In genomic region chrX:49260221-49260985, GRCh38 we compare ENCODE assay signal across 21 cellular contexts. TPM values are rescaled to one million over a fixed set of nuclear protein-coding genes. Genes with fewer than 3 reads are reported as not detected.
A peak's percentile ranks its signal among the peaks of the same experiment; 100 is the strongest.
DNase-seq lines count a peak whose midpoint lies in the region; ATAC-seq and TF ChIP-seq lines count a peak whose summit lies in the region.
"Had no signal": no experiment of that assay in that cellular context is flagged by ENCODE, and none has a peak within 500 bp of the region (broad histone marks: within the 10 kb centered on the region; RNA-seq: fewer than 3 reads in every experiment).

No MANE protein-coding gene starts in this region.

- no peak for TF ChIP-seq CTCF in activated CD8-positive, alpha-beta T cell treated with anti-CD3 and anti-CD28 coated beads for 36 hours (IDR thresholded peaks at IDR 0.05)

- POLR2A ChIA-PET in activated CD8-positive, alpha-beta T cell treated with anti-CD3 and anti-CD28 coated beads for 36 hours (lab: Charles Lee), result interaction anchor here (0.6 to 2.2 kb wide), 3 partner anchors 9 to 46 kb away, joined by 3 to 5 read pairs (median 5); no protein-coding TSS in a partner anchor
- POLR2A ChIA-PET in activated CD8-positive, alpha-beta T cell treated with anti-CD3 and anti-CD28 coated beads, Interleukin-2, amount 10 ng/mL, durations not matched to agents 7 days and 5 days (lab: Charles Lee), result interaction anchor here (1.7 kb wide), 1 partner anchor 8 kb away, joined by 10 read pairs; no protein-coding TSS in a partner anchor

- H3K27me3 Mint-ChIP-seq in activated CD8-positive, alpha-beta T cell treated with anti-CD3 and anti-CD28 coated beads for 36 hours, result no peaks in the 10 kb centered on the region
- no peaks in the 10 kb centered on the region for H3K27me3 Mint-ChIP-seq in activated CD8-positive, alpha-beta T cell treated with anti-CD3 and anti-CD28 coated beads, Interleukin-2, amount 10 ng/mL, durations not matched to agents 7 days and 5 days (ENCODE audit: low read depth)
- H3K27me3 Mint-ChIP-seq in stimulated activated naive CD8-positive, alpha-beta T cell treated with anti-CD3 and anti-CD28 coated beads, Interleukin-15, Interleukin-2, amounts not matched to agents 100 ng/mL and 50 ng/mL, for 24 hours, result no peaks in the 10 kb centered on the region
- H3K27me3 Mint-ChIP-seq in activated T-helper 2 cell treated with anti-CD3 and anti-CD28 coated beads, Interferon-gamma antibody, Interleukin-2, Interleukin-4, amounts not matched to agents 10 μg/mL and 5 μg/mL and 100 μg/mL, durations not matched to agents 14 hours and 24 hours and 36 hours (ENCODE audit: low read depth), result no peaks in the 10 kb centered on the region

- H3K4me1 Mint-ChIP-seq in activated CD8-positive, alpha-beta T cell treated with anti-CD3 and anti-CD28 coated beads for 36 hours (ENCODE audit: low read depth), result peaks cover 65% of the 10 kb centered on the region
- H3K4me1 Mint-ChIP-seq in activated CD8-positive, alpha-beta T cell treated with anti-CD3 and anti-CD28 coated beads, Interleukin-2, amount 10 ng/mL, durations not matched to agents 7 days and 5 days (ENCODE audit: low read depth), result peaks cover 50% of the 10 kb centered on the region
- H3K4me1 Mint-ChIP-seq in stimulated activated naive CD8-positive, alpha-beta T cell treated with anti-CD3 and anti-CD28 coated beads, Interleukin-15, Interleukin-2, amounts not matched to agents 100 ng/mL and 50 ng/mL, for 24 hours (ENCODE audit: low read depth), result peaks cover 54% of the 10 kb centered on the region
- peaks cover 35% of the 10 kb centered on the region for H3K4me1 Mint-ChIP-seq in activated T-helper 2 cell treated with anti-CD3 and anti-CD28 coated beads, Interferon-gamma antibody, Interleukin-2, Interleukin-4, amounts not matched to agents 10 μg/mL and 5 μg/mL and 100 μg/mL, durations not matched to agents 14 hours and 24 hours and 36 hours (ENCODE audit: low read depth)
- H3K4me1 Mint-ChIP-seq in stimulated activated effector memory CD8-positive, alpha-beta T cell treated with anti-CD3 and anti-CD28 coated beads, Interleukin-12 subunit alpha, Interleukin-12 subunit beta, amount 100 ng/mL, for 72 hours, result peaks cover 56% of the 10 kb centered on the region

- intact Hi-C loops in activated CD8-positive, alpha-beta T cell treated with anti-CD3 and anti-CD28 coated beads for 36 hours (cut with micrococcal nuclease), result no loop called here
- intact Hi-C loops in activated T-helper 2 cell treated with anti-CD3 and anti-CD28 coated beads, Interferon-gamma antibody, Interleukin-2, Interleukin-4, amounts not matched to agents 10 μg/mL and 5 μg/mL and 100 μg/mL, durations not matched to agents 14 hours and 24 hours and 36 hours (cut with micrococcal nuclease), result loop anchor here (10.0 kb wide), 1 partner anchor 546 kb away; no protein-coding TSS in a partner anchor

- DNase-seq in activated CD8-positive, alpha-beta T cell treated with anti-CD3 and anti-CD28 coated beads for 36 hours, result no peak
- no peak for DNase-seq in activated CD8-positive, alpha-beta T cell treated with anti-CD3 and anti-CD28 coated beads, Interleukin-2, amount 10 ng/mL, durations not matched to agents 7 days and 5 days
- DNase-seq in stimulated activated naive CD8-positive, alpha-beta T cell treated with anti-CD3 and anti-CD28 coated beads, Interleukin-15, Interleukin-2, amounts not matched to agents 100 U/mL and 50 U/mL, for 24 hours, result no peak
- DNase-seq in activated T-helper 2 cell treated with anti-CD3 and anti-CD28 coated beads, Interferon-gamma antibody, Interleukin-2, Interleukin-4, amounts not matched to agents 10 μg/mL and 5 μg/mL and 100 μg/mL, durations not matched to agents 14 hours and 24 hours and 36 hours (ENCODE audit: low spot score), result no peak
- no peak for DNase-seq in stimulated activated effector memory CD8-positive, alpha-beta T cell treated with anti-CD3 and anti-CD28 coated beads, Interleukin-12 subunit alpha, Interleukin-12 subunit beta, amount 100 ng/mL, for 72 hours (ENCODE audit: low spot score in 2 of 2)
- DNase-seq in ACHN (no peak), T1000 (lab: John Stamatoyannopoulos, UW) (no peak)
- DNase-seq: C1 segment of cervical spinal cord, Caco-2, DMS153, GM23248, HCEC 1CT, KBM-7, NCI-H1417 treated with DMSO at 0.1 percent for 48 hours, NCI-H1930, NCI-H2171, NCI-H446, NCI-H69 had no signal

- in situ Hi-C loops in ACHN (cut with HindIII; ENCODE audit: low pct_ligation_motif_present, low pct_unique_long_range_greater_than_20kb, low sequenced_read_pairs), result no loop called here

- ATAC-seq in activated CD8-positive, alpha-beta T cell treated with anti-CD3 and anti-CD28 coated beads for 36 hours, result no peak
- no peak for ATAC-seq in activated CD8-positive, alpha-beta T cell treated with anti-CD3 and anti-CD28 coated beads, Interleukin-2, amount 10 ng/mL, durations not matched to agents 7 days and 5 days
- ATAC-seq in stimulated activated naive CD8-positive, alpha-beta T cell treated with anti-CD3 and anti-CD28 coated beads, Interleukin-15, Interleukin-2, amounts not matched to agents 100 U/mL and 50 U/mL, for 24 hours, result no peak
- no peak for ATAC-seq in stimulated activated effector memory CD8-positive, alpha-beta T cell treated with anti-CD3 and anti-CD28 coated beads, Interleukin-12 subunit alpha, Interleukin-12 subunit beta, amount 100 ng/mL, for 72 hours
- ATAC-seq: A549 had no signal

- H3K27ac Mint-ChIP-seq in activated CD8-positive, alpha-beta T cell treated with anti-CD3 and anti-CD28 coated beads for 36 hours, result no peak overlapping the region
- H3K27ac Mint-ChIP-seq in activated CD8-positive, alpha-beta T cell treated with anti-CD3 and anti-CD28 coated beads, Interleukin-2, amount 10 ng/mL, durations not matched to agents 7 days and 5 days, result no peak overlapping the region
- peak overlapping the region; percentile 52 for H3K27ac Mint-ChIP-seq in stimulated activated naive CD8-positive, alpha-beta T cell treated with anti-CD3 and anti-CD28 coated beads, Interleukin-15, Interleukin-2, amounts not matched to agents 100 ng/mL and 50 ng/mL, for 24 hours
- H3K27ac Mint-ChIP-seq in activated T-helper 2 cell treated with anti-CD3 and anti-CD28 coated beads, Interferon-gamma antibody, Interleukin-2, Interleukin-4, amounts not matched to agents 10 μg/mL and 5 μg/mL and 100 μg/mL, durations not matched to agents 14 hours and 24 hours and 36 hours, result no peak overlapping the region
- peak overlapping the region; percentile 80 for H3K27ac Mint-ChIP-seq in stimulated activated effector memory CD8-positive, alpha-beta T cell treated with anti-CD3 and anti-CD28 coated beads, Interleukin-12 subunit alpha, Interleukin-12 subunit beta, amount 100 ng/mL, for 72 hours

- peak overlapping the region; percentile 18 for H3K4me3 Mint-ChIP-seq in activated CD8-positive, alpha-beta T cell treated with anti-CD3 and anti-CD28 coated beads for 36 hours
- H3K4me3 Mint-ChIP-seq in activated CD8-positive, alpha-beta T cell treated with anti-CD3 and anti-CD28 coated beads, Interleukin-2, amount 10 ng/mL, durations not matched to agents 7 days and 5 days, result no peak overlapping the region
- H3K4me3 Mint-ChIP-seq in stimulated activated naive CD8-positive, alpha-beta T cell treated with anti-CD3 and anti-CD28 coated beads, Interleukin-15, Interleukin-2, amounts not matched to agents 100 ng/mL and 50 ng/mL, for 24 hours, result no peak overlapping the region
- peak overlapping the region; percentile 49 for H3K4me3 Mint-ChIP-seq in activated T-helper 2 cell treated with anti-CD3 and anti-CD28 coated beads, Interferon-gamma antibody, Interleukin-2, Interleukin-4, amounts not matched to agents 10 μg/mL and 5 μg/mL and 100 μg/mL, durations not matched to agents 14 hours and 24 hours and 36 hours (ENCODE audit: low read depth)
- H3K4me3 Mint-ChIP-seq in stimulated activated effector memory CD8-positive, alpha-beta T cell treated with anti-CD3 and anti-CD28 coated beads, Interleukin-12 subunit alpha, Interleukin-12 subunit beta, amount 100 ng/mL, for 72 hours, result peak overlapping the region; percentile 26

- no peaks in the 10 kb centered on the region for H3K9me3 Mint-ChIP-seq in activated CD8-positive, alpha-beta T cell treated with anti-CD3 and anti-CD28 coated beads for 36 hours
- H3K9me3 Mint-ChIP-seq in activated CD8-positive, alpha-beta T cell treated with anti-CD3 and anti-CD28 coated beads, Interleukin-2, amount 10 ng/mL, durations not matched to agents 7 days and 5 days (ENCODE audit: insufficient read depth), result no peaks in the 10 kb centered on the region
- no peaks in the 10 kb centered on the region for H3K9me3 Mint-ChIP-seq in stimulated activated naive CD8-positive, alpha-beta T cell treated with anti-CD3 and anti-CD28 coated beads, Interleukin-15, Interleukin-2, amounts not matched to agents 100 ng/mL and 50 ng/mL, for 24 hours
- H3K9me3 Mint-ChIP-seq in activated T-helper 2 cell treated with anti-CD3 and anti-CD28 coated beads, Interferon-gamma antibody, Interleukin-2, Interleukin-4, amounts not matched to agents 10 μg/mL and 5 μg/mL and 100 μg/mL, durations not matched to agents 14 hours and 24 hours and 36 hours, result no peaks in the 10 kb centered on the region
- no peaks in the 10 kb centered on the region for H3K9me3 Mint-ChIP-seq in stimulated activated effector memory CD8-positive, alpha-beta T cell treated with anti-CD3 and anti-CD28 coated beads, Interleukin-12 subunit alpha, Interleukin-12 subunit beta, amount 100 ng/mL, for 72 hours

- CTCF ChIA-PET in activated CD8-positive, alpha-beta T cell treated with anti-CD3 and anti-CD28 coated beads for 36 hours (lab: Charles Lee), result no interaction called here
- CTCF ChIA-PET in activated CD8-positive, alpha-beta T cell treated with anti-CD3 and anti-CD28 coated beads, Interleukin-2, amount 10 ng/mL, durations not matched to agents 7 days and 5 days (lab: Charles Lee), result no interaction called here

- H3K36me3 Mint-ChIP-seq in activated CD8-positive, alpha-beta T cell treated with anti-CD3 and anti-CD28 coated beads for 36 hours (ENCODE audit: low read depth), result peaks cover 20% of the 10 kb centered on the region
- peaks cover 6% of the 10 kb centered on the region for H3K36me3 Mint-ChIP-seq in activated CD8-positive, alpha-beta T cell treated with anti-CD3 and anti-CD28 coated beads, Interleukin-2, amount 10 ng/mL, durations not matched to agents 7 days and 5 days (ENCODE audit: low read depth)
- H3K36me3 Mint-ChIP-seq in stimulated activated naive CD8-positive, alpha-beta T cell treated with anti-CD3 and anti-CD28 coated beads, Interleukin-15, Interleukin-2, amounts not matched to agents 100 ng/mL and 50 ng/mL, for 24 hours (ENCODE audit: low read depth), result no peaks in the 10 kb centered on the region
- H3K36me3 Mint-ChIP-seq in activated T-helper 2 cell treated with anti-CD3 and anti-CD28 coated beads, Interferon-gamma antibody, Interleukin-2, Interleukin-4, amounts not matched to agents 10 μg/mL and 5 μg/mL and 100 μg/mL, durations not matched to agents 14 hours and 24 hours and 36 hours (ENCODE audit: low read depth), result peaks cover 22% of the 10 kb centered on the region
- H3K36me3 Mint-ChIP-seq in stimulated activated effector memory CD8-positive, alpha-beta T cell treated with anti-CD3 and anti-CD28 coated beads, Interleukin-12 subunit alpha, Interleukin-12 subunit beta, amount 100 ng/mL, for 72 hours, result peaks cover 59% of the 10 kb centered on the region

RNA-seq across cellular contexts. Expression of gene FOXP3, which starts 4.1 kb away (rescaled TPM):
- total RNA-seq in activated CD8-positive, alpha-beta T cell treated with anti-CD3 and anti-CD28 coated beads for 36 hours, result 10 to 100 TPM; 22.3 to 23.5 TPM
- 10 to 100 TPM; 14.6 to 15.4 TPM for total RNA-seq in activated CD8-positive, alpha-beta T cell treated with anti-CD3 and anti-CD28 coated beads, Interleukin-2, amount 10 ng/mL, durations not matched to agents 7 days and 5 days
- total RNA-seq in activated T-helper 2 cell treated with anti-CD3 and anti-CD28 coated beads, Interferon-gamma antibody, Interleukin-2, Interleukin-4, amounts not matched to agents 10 μg/mL and 5 μg/mL and 100 μg/mL, durations not matched to agents 14 hours and 24 hours and 36 hours, result 28.9 and 29.4 TPM in 2 replicates
- total RNA-seq: GM23248 had no signal

RNA-seq across cellular contexts. Expression of gene PPP1R3F, which starts 9.2 kb away (rescaled TPM):
- total RNA-seq in activated CD8-positive, alpha-beta T cell treated with anti-CD3 and anti-CD28 coated beads for 36 hours, result 1 to 10 TPM; 4.8 to 5.4 TPM
- 1 to 10 TPM; 8.0 to 8.5 TPM for total RNA-seq in activated CD8-positive, alpha-beta T cell treated with anti-CD3 and anti-CD28 coated beads, Interleukin-2, amount 10 ng/mL, durations not matched to agents 7 days and 5 days
- 7.9 and 10.1 TPM in 2 replicates for total RNA-seq in activated T-helper 2 cell treated with anti-CD3 and anti-CD28 coated beads, Interferon-gamma antibody, Interleukin-2, Interleukin-4, amounts not matched to agents 10 μg/mL and 5 μg/mL and 100 μg/mL, durations not matched to agents 14 hours and 24 hours and 36 hours

RNA-seq across cellular contexts. Expression of gene CCDC22, which starts 25.1 kb away (rescaled TPM):
- 10 to 100 TPM; 27.4 to 29.9 TPM for total RNA-seq in activated CD8-positive, alpha-beta T cell treated with anti-CD3 and anti-CD28 coated beads for 36 hours
- total RNA-seq in activated CD8-positive, alpha-beta T cell treated with anti-CD3 and anti-CD28 coated beads, Interleukin-2, amount 10 ng/mL, durations not matched to agents 7 days and 5 days, result 10 to 100 TPM; 27.3 to 32.2 TPM
- total RNA-seq in activated T-helper 2 cell treated with anti-CD3 and anti-CD28 coated beads, Interferon-gamma antibody, Interleukin-2, Interleukin-4, amounts not matched to agents 10 μg/mL and 5 μg/mL and 100 μg/mL, durations not matched to agents 14 hours and 24 hours and 36 hours, result 30.2 and 32.0 TPM in 2 replicates

RNA-seq across cellular contexts. Expression of gene CACNA1F, which starts 27.3 kb away (rescaled TPM):
- 1 to 10 TPM in 1 of 2 experiments, under 1 TPM in 1; 0.90 to 1.1 TPM for total RNA-seq in activated CD8-positive, alpha-beta T cell treated with anti-CD3 and anti-CD28 coated beads for 36 hours
- total RNA-seq in activated CD8-positive, alpha-beta T cell treated with anti-CD3 and anti-CD28 coated beads, Interleukin-2, amount 10 ng/mL, durations not matched to agents 7 days and 5 days, result under 1 TPM; 0.11 to 0.18 TPM
- 0.23 and 0.32 TPM in 2 replicates for total RNA-seq in activated T-helper 2 cell treated with anti-CD3 and anti-CD28 coated beads, Interferon-gamma antibody, Interleukin-2, Interleukin-4, amounts not matched to agents 10 μg/mL and 5 μg/mL and 100 μg/mL, durations not matched to agents 14 hours and 24 hours and 36 hours
- total RNA-seq: GM23248, OCI-LY7 had no signal

RNA-seq across cellular contexts. Expression of gene GAGE10, which starts 43.0 kb away (rescaled TPM):
- not detected for total RNA-seq in activated CD8-positive, alpha-beta T cell treated with anti-CD3 and anti-CD28 coated beads for 36 hours
- total RNA-seq in activated CD8-positive, alpha-beta T cell treated with anti-CD3 and anti-CD28 coated beads, Interleukin-2, amount 10 ng/mL, durations not matched to agents 7 days and 5 days, result not detected
- total RNA-seq in activated T-helper 2 cell treated with anti-CD3 and anti-CD28 coated beads, Interferon-gamma antibody, Interleukin-2, Interleukin-4, amounts not matched to agents 10 μg/mL and 5 μg/mL and 100 μg/mL, durations not matched to agents 14 hours and 24 hours and 36 hours, result not detected in 2 replicates
- total RNA-seq: Caco-2, GM23248, OCI-LY7 had no signal

Comparison
In these comparisons a context has a peak if more than half of its experiments do, and no peak if none do; other contexts are left out.
1. H3K4me3 Mint-ChIP-seq: peak in activated CD8-positive, alpha-beta T cell treated with anti-CD3 and anti-CD28 coated beads for 36 hours (single experiment), activated T-helper 2 cell treated with anti-CD3 and anti-CD28 coated beads, Interferon-gamma antibody, Interleukin-2, Interleukin-4, amounts not matched to agents 10 μg/mL and 5 μg/mL and 100 μg/mL, durations not matched to agents 14 hours and 24 hours and 36 hours (single experiment) and stimulated activated effector memory CD8-positive, alpha-beta T cell treated with anti-CD3 and anti-CD28 coated beads, Interleukin-12 subunit alpha, Interleukin-12 subunit beta, amount 100 ng/mL, for 72 hours (single experiment); none in activated CD8-positive, alpha-beta T cell treated with anti-CD3 and anti-CD28 coated beads, Interleukin-2, amount 10 ng/mL, durations not matched to agents 7 days and 5 days (single experiment) and stimulated activated naive CD8-positive, alpha-beta T cell treated with anti-CD3 and anti-CD28 coated beads, Interleukin-15, Interleukin-2, amounts not matched to agents 100 ng/mL and 50 ng/mL, for 24 hours (single experiment).
2. H3K27ac Mint-ChIP-seq: peak in stimulated activated naive CD8-positive, alpha-beta T cell treated with anti-CD3 and anti-CD28 coated beads, Interleukin-15, Interleukin-2, amounts not matched to agents 100 ng/mL and 50 ng/mL, for 24 hours (single experiment) and stimulated activated effector memory CD8-positive, alpha-beta T cell treated with anti-CD3 and anti-CD28 coated beads, Interleukin-12 subunit alpha, Interleukin-12 subunit beta, amount 100 ng/mL, for 72 hours (single experiment); none in activated CD8-positive, alpha-beta T cell treated with anti-CD3 and anti-CD28 coated beads for 36 hours (single experiment), activated CD8-positive, alpha-beta T cell treated with anti-CD3 and anti-CD28 coated beads, Interleukin-2, amount 10 ng/mL, durations not matched to agents 7 days and 5 days (single experiment) and activated T-helper 2 cell treated with anti-CD3 and anti-CD28 coated beads, Interferon-gamma antibody, Interleukin-2, Interleukin-4, amounts not matched to agents 10 μg/mL and 5 μg/mL and 100 μg/mL, durations not matched to agents 14 hours and 24 hours and 36 hours (single experiment).